In the genomic region with DNA sequence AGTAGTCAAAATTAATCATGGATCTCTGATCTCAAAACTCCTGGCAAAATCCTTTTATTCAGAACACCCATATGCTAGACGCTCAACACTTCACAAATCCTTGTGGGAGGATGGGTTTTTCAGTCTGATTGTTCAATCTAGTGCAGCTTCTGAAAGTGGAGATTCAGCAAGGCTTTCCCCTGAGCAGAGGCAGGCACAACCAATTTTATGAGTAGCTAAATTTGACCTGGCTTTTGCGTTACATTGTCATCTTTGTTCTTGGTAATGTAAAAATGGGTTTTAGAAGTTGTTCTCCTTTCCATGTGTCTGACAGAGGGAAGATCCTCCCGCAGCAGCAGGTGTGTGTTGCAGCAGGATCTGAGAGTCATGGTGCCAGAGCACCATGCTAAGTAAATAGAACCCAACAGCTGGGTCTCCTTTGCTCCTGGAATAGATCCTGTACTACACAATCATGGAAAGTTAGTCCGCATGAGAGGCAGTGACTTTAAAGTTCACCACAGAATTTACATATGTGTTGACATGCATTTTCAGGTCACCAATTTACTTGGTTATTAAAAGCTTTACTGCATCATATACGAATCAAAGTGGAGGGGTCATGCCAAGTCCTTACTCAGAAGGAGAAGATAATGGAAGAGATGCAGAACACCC, we compare ENCODE assay signal across 16 cellular contexts.
DNase-seq lines count a peak whose midpoint lies in the region; ATAC-seq and TF ChIP-seq lines count a peak whose summit lies in the region.
"Had no signal": no experiment of that assay in that cellular context is flagged by ENCODE, and none has a peak within 500 bp of the region (broad histone marks: within the 10 kb centered on the region; RNA-seq: fewer than 3 reads in every experiment).

No MANE protein-coding gene starts in this region.

- H3K9me3 ChIP-seq in psoas muscle: no peaks in the 10 kb centered on the region
- H3K9me3 ChIP-seq: ovary, transverse colon had no signal

- no peaks in the 10 kb centered on the region for H3K27me3 ChIP-seq in psoas muscle (ENCODE audit: insufficient read depth in 3 of 3, low read length in 2 of 3)
- H3K27me3 ChIP-seq: ovary, transverse colon had no signal

- H3K27ac ChIP-seq in psoas muscle: peak overlapping the region; percentile 71
- H3K27ac ChIP-seq: ovary had no signal

- no peak overlapping the region for H3K4me3 Mint-ChIP-seq in activated CD8-positive, alpha-beta T cell treated with anti-CD3 and anti-CD28 coated beads for 36 hours
- H3K4me3 Mint-ChIP-seq: effector memory CD8-positive, alpha-beta T cell had no signal

- peaks cover 3% of the 10 kb centered on the region for H3K27me3 Mint-ChIP-seq in activated CD8-positive, alpha-beta T cell treated with anti-CD3 and anti-CD28 coated beads for 36 hours
- H3K27me3 Mint-ChIP-seq: effector memory CD8-positive, alpha-beta T cell had no signal

- ATAC-seq in GM18511 (IDR thresholded peaks at IDR 0.05; ENCODE audit: unreplicated experiment) (peak; percentile 49), HG03354 (IDR thresholded peaks at IDR 0.05; ENCODE audit: poor library complexity, severe bottlenecking, unreplicated experiment) (peak; percentile 66), psoas muscle (peak; percentile 67 to 84 (median 76)), HG03175 (IDR thresholded peaks at IDR 0.05; ENCODE audit: unreplicated experiment) (no peak)
- ATAC-seq in activated CD8-positive, alpha-beta T cell treated with anti-CD3 and anti-CD28 coated beads for 36 hours: no peak
- ATAC-seq: activated CD4-positive, CD25-positive, alpha-beta regulatory T cell treated with anti-CD3 and anti-CD28 coated beads, Interleukin-2, amount 50 U/mL, for 24 hours; effector memory CD8-positive, alpha-beta T cell had no signal

- no peaks in the 10 kb centered on the region for H3K9me3 Mint-ChIP-seq in activated CD8-positive, alpha-beta T cell treated with anti-CD3 and anti-CD28 coated beads for 36 hours

- TF ChIP-seq CTCF in psoas muscle (IDR thresholded peaks at IDR 0.05): no peak
- no peak for TF ChIP-seq CTCF in activated CD8-positive, alpha-beta T cell treated with anti-CD3 and anti-CD28 coated beads for 36 hours (IDR thresholded peaks at IDR 0.05)

- no peaks in the 10 kb centered on the region for H3K36me3 ChIP-seq in psoas muscle (ENCODE audit: insufficient read depth in 1 of 2, low read depth in 1 of 2)
- H3K36me3 ChIP-seq: ovary, transverse colon had no signal

- POLR2A ChIA-PET in activated CD8-positive, alpha-beta T cell treated with anti-CD3 and anti-CD28 coated beads for 36 hours (lab: Charles Lee): no interaction called here

- DNase-seq in NCI-H82 (lab: John Stamatoyannopoulos, UW) (peak; percentile 63), psoas muscle (no peak), ecto neural progenitor cell (ENCODE audit: low spot score) (no peak), NK-92 (lab: John Stamatoyannopoulos, UW; ENCODE audit: unreplicated experiment) (no peak)
- no peak for DNase-seq in activated CD8-positive, alpha-beta T cell treated with anti-CD3 and anti-CD28 coated beads for 36 hours
- DNase-seq: activated CD8-positive, alpha-beta memory T cell treated with anti-CD3 and anti-CD28 coated beads, Interleukin-2, amount 50 U/mL, for 48 hours; activated naive CD4-positive, alpha-beta T cell treated with anti-CD3 and anti-CD28 coated beads, Interleukin-2, amount 50 U/mL, for 16 hours; effector memory CD8-positive, alpha-beta T cell; OCI-M1; ovary; stimulated activated CD4-positive, alpha-beta T cell treated with anti-CD3 and anti-CD28 coated beads, Interleukin-12 subunit alpha, Interleukin-12 subunit beta, amount 100 ng/mL, for 4 hours; transverse colon had no signal

- intact Hi-C loops in psoas muscle (cut with DNase I): no loop called here
- intact Hi-C loops in activated CD8-positive, alpha-beta T cell treated with anti-CD3 and anti-CD28 coated beads for 36 hours (cut with micrococcal nuclease): no loop called here

- H3K27ac Mint-ChIP-seq in activated CD8-positive, alpha-beta T cell treated with anti-CD3 and anti-CD28 coated beads for 36 hours: no peak overlapping the region
- H3K27ac Mint-ChIP-seq: effector memory CD8-positive, alpha-beta T cell had no signal

- H3K4me3 ChIP-seq in psoas muscle: peak overlapping the region; percentile 8
- H3K4me3 ChIP-seq: ovary, transverse colon had no signal

- WGBS in psoas muscle, 3 donors: 31 to 56% (median 42%) methylated on average over 5 of the region's 5 CpGs

- CTCF ChIA-PET in activated CD8-positive, alpha-beta T cell treated with anti-CD3 and anti-CD28 coated beads for 36 hours (lab: Charles Lee): no interaction called here

- peaks cover 30% of the 10 kb centered on the region for H3K4me1 ChIP-seq in psoas muscle

- no peaks in the 10 kb centered on the region for H3K4me1 Mint-ChIP-seq in activated CD8-positive, alpha-beta T cell treated with anti-CD3 and anti-CD28 coated beads for 36 hours (ENCODE audit: low read depth)

- H3K36me3 Mint-ChIP-seq in activated CD8-positive, alpha-beta T cell treated with anti-CD3 and anti-CD28 coated beads for 36 hours (ENCODE audit: low read depth): no peaks in the 10 kb centered on the region

Comparison
In these comparisons a context has a peak if more than half of its experiments do, and no peak if none do; other contexts are left out.
1. ATAC-seq: peak in GM18511 (single experiment), HG03354 (single experiment) and psoas muscle (4 of 4); none in HG03175 (single experiment) and activated CD8-positive, alpha-beta T cell treated with anti-CD3 and anti-CD28 coated beads for 36 hours (single experiment).